Comparison of ENCODE assay signal across 35 cellular contexts in genomic region chr1:62140666-62141065, GRCh38. TPM values are rescaled to one million over a fixed set of nuclear protein-coding genes. Genes with fewer than 3 reads are reported as not detected.
DNase-seq lines count a peak whose midpoint lies in the region; ATAC-seq, FAIRE-seq and TF ChIP-seq lines count a peak whose summit lies in the region.
"Had no signal": no experiment of that assay in that cellular context is flagged by ENCODE, and none has a peak within 500 bp of the region (broad histone marks: within the 10 kb centered on the region; RNA-seq: fewer than 3 reads in every experiment).

No MANE protein-coding gene starts in this region.

- TF ChIP-seq POLR2A in HepG2 (IDR thresholded peaks at IDR 0.05; ENCODE audit: insufficient read depth in 1 of 2, low read depth in 2 of 2, low read length in 2 of 2): no peak
- no peak for TF ChIP-seq POLR2A in right lobe of liver (IDR thresholded peaks at IDR 0.05)

- no peak for TF ChIP-seq RAD21 in HepG2 (CRISPR knock-in tag; IDR thresholded peaks at IDR 0.05)

- H3K9me3 ChIP-seq in HepG2 (ENCODE audit: low read length): no peaks in the 10 kb centered on the region
- H3K9me3 ChIP-seq in right lobe of liver: no peaks in the 10 kb centered on the region
- H3K9me3 ChIP-seq: A549; BE2C; BLaER1; BLaER1 treated with 17β-estradiol and CSF1 and Interleukin-3, amounts not matched to agents 10 nM and 100 nM; Caco-2 had no signal

- CTCF ChIA-PET in HepG2 (lab: Yijun Ruan, JAX; ENCODE audit: low intra/inter-chr PET ratio, low total read pairs): no interaction called here

- intact Hi-C loops in HepG2 (cut with micrococcal nuclease; ENCODE audit: unreplicated experiment) (no loop called here), right lobe of liver (cut with DNase I) (no loop called here)

- no peaks in the 10 kb centered on the region for H3K36me3 ChIP-seq in HepG2 (replicated peaks in 1 of 2; ENCODE audit: control insufficient read depth in 1 of 2, insufficient read depth in 2 of 2, low read length in 2 of 2)
- H3K36me3 ChIP-seq in right lobe of liver: no peaks in the 10 kb centered on the region
- H3K36me3 ChIP-seq: BE2C; BLaER1; BLaER1 treated with 17β-estradiol and CSF1 and Interleukin-3, amounts not matched to agents 10 nM and 100 nM had no signal

- POLR2A ChIA-PET in HepG2 (lab: Yijun Ruan, JAX): no interaction called here

- H3K4me1 ChIP-seq in HepG2 (ENCODE audit: insufficient read depth, low read length): peaks cover 8% of the 10 kb centered on the region
- H3K4me1 ChIP-seq in right lobe of liver: no peaks in the 10 kb centered on the region
- H3K4me1 ChIP-seq: A549, BE2C, Caco-2 had no signal

- no TSS peak for BruUV-seq in HepG2 (replicated peaks; lab: Mats Ljungman, UMichigan)

- WGBS in HepG2 (ENCODE audit: low lambda C conversion rate): 41% methylated on average over 4 of the region's 4 CpGs
- 86% methylated on average over 4 of the region's 4 CpGs for WGBS in right lobe of liver (ENCODE audit: insufficient coverage, low coverage, low lambda C conversion rate, missing lambda C conversion rate)

- H3K4me3 ChIP-seq in HepG2 (replicated peaks in 1 of 3; ENCODE audit: insufficient read depth in 1 of 3, low read depth in 2 of 3, low read length in 3 of 3) (no peak overlapping the region), right lobe of liver (no peak overlapping the region)
- H3K4me3 ChIP-seq: A549; BLaER1; BLaER1 treated with 17β-estradiol and CSF1 and Interleukin-3, amounts not matched to agents 10 nM and 100 nM had no signal

- in situ Hi-C loops in HepG2 (cut with HindIII; ENCODE audit: extremely low pct_ligation_motif_present, low pct_unique_long_range_greater_than_20kb): no loop called here

- no peak overlapping the region for H3K27ac ChIP-seq in HepG2 (ENCODE audit: extremely low read length, insufficient read depth, low read length)
- H3K27ac ChIP-seq in right lobe of liver: no peak overlapping the region
- H3K27ac ChIP-seq: 22Rv1; A549; BLaER1; BLaER1 treated with 17β-estradiol and CSF1 and Interleukin-3, amounts not matched to agents 10 nM and 100 nM; C4-2B had no signal

- no peaks in the 10 kb centered on the region for H3K27me3 ChIP-seq in HepG2 (ENCODE audit: control insufficient read depth in 1 of 2, insufficient read depth in 2 of 2, low read length in 2 of 2)
- no peaks in the 10 kb centered on the region for H3K27me3 ChIP-seq in right lobe of liver
- H3K27me3 ChIP-seq: BE2C; BLaER1; BLaER1 treated with 17β-estradiol and CSF1 and Interleukin-3, amounts not matched to agents 10 nM and 100 nM had no signal

- no peak for DNase-seq in HepG2 (ENCODE audit: low spot score)
- no peak for DNase-seq in right lobe of liver
- DNase-seq: 8988T; ACHN; AML-193; BE2C; C1 segment of cervical spinal cord; Caco-2; Calu3; CD4-positive, alpha-beta memory T cell; CD4-positive, alpha-beta T cell; CD4-positive, CD25-positive, alpha-beta regulatory T cell; CD8-positive, alpha-beta memory T cell; CD8-positive, alpha-beta T cell; COR-L47; DMS 273 treated with DMSO at 0.1 percent for 48 hours; DMS153; DMS53; DMS79; DMS79 treated with DMSO at 0.1 percent for 48 hours; DND-41; EL had no signal

- no peak overlapping the region for H3K4me2 ChIP-seq in HepG2 (ENCODE audit: low read depth, low read length)
- H3K4me2 ChIP-seq: A549; BLaER1; BLaER1 treated with 17β-estradiol and CSF1 and Interleukin-3, amounts not matched to agents 10 nM and 100 nM had no signal

- ATAC-seq in HepG2: peak; percentile 51; the same call in 2 of the 3 replicates
- no peak for ATAC-seq in right lobe of liver
- ATAC-seq: A549; CD8-positive, alpha-beta T cell had no signal

- TF ChIP-seq EP300 in HepG2 (IDR thresholded peaks at IDR 0.05; ENCODE audit: low read depth in 2 of 2, low read length in 2 of 2) (no peak), HepG2 (CRISPR knock-in tag; IDR thresholded peaks at IDR 0.05; ENCODE audit: borderline replicate concordance) (no peak)

- no peak overlapping the region for H2AFZ ChIP-seq in HepG2 (ENCODE audit: low read length)

- no peak for FAIRE-seq in HepG2 (lab: Jason Lieb, UNC)
- FAIRE-seq: A204.1, A549, D721Med had no signal

- TF ChIP-seq CTCF in HepG2 (CRISPR knock-in tag; IDR thresholded peaks at IDR 0.05): no peak
- no peak for TF ChIP-seq CTCF in right lobe of liver (IDR thresholded peaks at IDR 0.05)

- H4K20me1 ChIP-seq in HepG2 (ENCODE audit: insufficient read depth, low read length): no peaks in the 10 kb centered on the region
- H4K20me1 ChIP-seq: BLaER1; BLaER1 treated with 17β-estradiol and CSF1 and Interleukin-3, amounts not matched to agents 10 nM and 100 nM had no signal

- no peaks in the 10 kb centered on the region for H3K79me2 ChIP-seq in HepG2 (ENCODE audit: insufficient read depth, low read length)

- no peak overlapping the region for H3K9ac ChIP-seq in HepG2 (ENCODE audit: insufficient read depth, low read depth, low read length)
- H3K9ac ChIP-seq: BLaER1; BLaER1 treated with 17β-estradiol and CSF1 and Interleukin-3, amounts not matched to agents 10 nM and 100 nM had no signal

TF ChIP-seq in HepG2, 621 proteins besides CTCF, POLR2A, EP300 and RAD21:
- peak; percentile 81 for TF ChIP-seq BCL6 (CRISPR knock-in tag; IDR thresholded peaks at IDR 0.05)
- peak; percentile 51; the same call in 1 of the 2 replicates for TF ChIP-seq HNF4A (CRISPR knock-in tag; IDR thresholded peaks at IDR 0.05)
- TF ChIP-seq TAF15 (IDR thresholded peaks at IDR 0.05; ENCODE audit: low read depth, low read length, poor library complexity, severe bottlenecking): no peak

RNA-seq across cellular contexts. Expression of gene L1TD1, which starts 54.0 kb away (rescaled TPM):
- total RNA-seq in HepG2 (2016; rRNA removed; fragmentation: Illumina TruSeq; extraction: Trizol) (not detected in 2 replicates), right lobe of liver (under 1 TPM in 1 of 6 experiments, not detected in 5; 0.04 TPM)
- total RNA-seq in HepG2 (2016; cell fraction: cytosol; rRNA removed; fragmentation: Illumina TruSeq; extraction: Trizol; ENCODE audit: low read depth): not detected in 2 replicates
- total RNA-seq in HepG2 (2016; cell fraction: insoluble cytoplasmic fraction; rRNA removed; fragmentation: Illumina TruSeq; extraction: Trizol): not detected in 2 replicates
- total RNA-seq in HepG2 (2016; cell fraction: membrane; rRNA removed; fragmentation: Illumina TruSeq; extraction: Trizol): not detected in 2 replicates
- not detected in 2 replicates for total RNA-seq in HepG2 (2016; cell fraction: nucleus; rRNA removed; fragmentation: Illumina TruSeq; extraction: Trizol)
- not detected in 2 replicates for polyA plus RNA-seq in HepG2 (2011; rRNA removed)
- polyA plus RNA-seq in HepG2 (2011; cell fraction: cytosol; rRNA removed): not detected in 2 replicates
- 0.03 TPM in 1 of 2 replicates, not detected in the other for polyA plus RNA-seq in HepG2 (2011; cell fraction: nucleus; rRNA removed)
- polyA plus RNA-seq in HepG2 (2012): not detected in 2 replicates
- not detected in 2 replicates for polyA plus RNA-seq in HepG2 (2016; cell fraction: cytosol; fragmentation: Illumina TruSeq; extraction: Trizol; ENCODE audit: low read depth)
- not detected in 2 replicates for polyA plus RNA-seq in HepG2 (2016; cell fraction: insoluble cytoplasmic fraction; fragmentation: Illumina TruSeq; extraction: Trizol; ENCODE audit: low read depth)
- polyA plus RNA-seq in HepG2 (2016; cell fraction: membrane; fragmentation: Illumina TruSeq; extraction: Trizol; ENCODE audit: low read depth): not detected in 2 replicates
- polyA plus RNA-seq in HepG2 (2016; cell fraction: nucleus; fragmentation: Illumina TruSeq; extraction: Trizol; ENCODE audit: insufficient read depth, low read depth): not detected in 2 replicates
- polyA minus RNA-seq in HepG2 (2011; rRNA and poly(A)+ RNA removed; ENCODE audit: low replicate concordance): not detected in 2 replicates
- polyA minus RNA-seq in HepG2 (2011; cell fraction: cytosol; rRNA and poly(A)+ RNA removed): not detected in 2 replicates
- polyA minus RNA-seq in HepG2 (2011; cell fraction: nucleus; rRNA and poly(A)+ RNA removed): not detected in 2 replicates
- total RNA-seq: A172; A673; B cell; Calu3; CD4-positive, alpha-beta memory T cell; CD4-positive, CD25-positive, alpha-beta regulatory T cell; CD8-positive, alpha-beta memory T cell; CD8-positive, alpha-beta T cell; Daoy had no signal
- polyA plus RNA-seq: A549; AG04450; BJ; CD4-positive, alpha-beta memory T cell; CD4-positive, CD25-positive, alpha-beta regulatory T cell; CD8-positive, alpha-beta memory T cell had no signal
